Comparison of ENCODE assay signal across 9 cellular contexts in genomic region chr20:21571841-21572690, GRCh38. TPM values are rescaled to one million over a fixed set of nuclear protein-coding genes. Genes with fewer than 3 reads are reported as not detected.
DNase-seq lines count a peak whose midpoint lies in the region; ATAC-seq and TF ChIP-seq lines count a peak whose summit lies in the region.
"Had no signal": no experiment of that assay in that cellular context is flagged by ENCODE, and none has a peak within 500 bp of the region (broad histone marks: within the 10 kb centered on the region; RNA-seq: fewer than 3 reads in every experiment).

No MANE protein-coding gene starts in this region.

- CTCF ChIA-PET in activated CD4-positive, alpha-beta memory T cell treated with anti-CD3 and anti-CD28 coated beads for 36 hours (lab: Charles Lee): interaction anchor here (0.9 to 6.2 kb wide), 29 partner anchors 9 to 712 kb away, joined by 3 to 109 read pairs (median 7); partner anchors contain the start of gene KIZ

- DNase-seq in NCI-H2081 (lab: John Stamatoyannopoulos, UW): peak; percentile 14 to 25
- no peak for DNase-seq in NCI-H2081 treated with DMSO at 0.1 percent for 48 hours (lab: John Stamatoyannopoulos, UW)
- peak; percentile 5 for DNase-seq in HK-2 (ENCODE audit: unreplicated experiment)
- DNase-seq in activated CD4-positive, alpha-beta memory T cell treated with anti-CD3 and anti-CD28 coated beads for 36 hours: peak; percentile 27
- DNase-seq in inferior parietal cortex (ENCODE audit: extremely low spot score): peak; percentile 65
- DNase-seq in type B pancreatic cell (ENCODE audit: extremely low spot score, unreplicated experiment): no peak

- no peaks in the 10 kb centered on the region for H3K36me3 Mint-ChIP-seq in activated CD4-positive, alpha-beta memory T cell treated with anti-CD3 and anti-CD28 coated beads for 36 hours
- H3K36me3 Mint-ChIP-seq in type B pancreatic cell: no peaks in the 10 kb centered on the region

- intact Hi-C loops in activated CD4-positive, alpha-beta memory T cell treated with anti-CD3 and anti-CD28 coated beads for 36 hours (cut with micrococcal nuclease): loop anchor here (1.0 to 5.0 kb wide), 5 partner anchors 13 to 335 kb away; partner anchors contain the start of gene NKX2-2

- no peak overlapping the region for H3K4me3 Mint-ChIP-seq in activated CD4-positive, alpha-beta memory T cell treated with anti-CD3 and anti-CD28 coated beads for 36 hours
- H3K4me3 Mint-ChIP-seq in type B pancreatic cell: no peak overlapping the region

- H3K4me1 Mint-ChIP-seq in activated CD4-positive, alpha-beta memory T cell treated with anti-CD3 and anti-CD28 coated beads for 36 hours (ENCODE audit: low read depth): peaks cover 11% of the 10 kb centered on the region
- no peaks in the 10 kb centered on the region for H3K4me1 Mint-ChIP-seq in type B pancreatic cell (ENCODE audit: unreplicated experiment)

- POLR2A ChIA-PET in activated CD4-positive, alpha-beta memory T cell treated with anti-CD3 and anti-CD28 coated beads for 36 hours (lab: Charles Lee): interaction anchor here (1.8 kb wide), 1 partner anchor 15 kb away, joined by 6 read pairs; no protein-coding TSS in a partner anchor

- ATAC-seq in HG03108 (IDR thresholded peaks at IDR 0.05; ENCODE audit: unreplicated experiment) (no peak), GM18511 (IDR thresholded peaks at IDR 0.05; ENCODE audit: unreplicated experiment) (no peak)

- no peak overlapping the region for H3K27ac Mint-ChIP-seq in activated CD4-positive, alpha-beta memory T cell treated with anti-CD3 and anti-CD28 coated beads for 36 hours
- no peak overlapping the region for H3K27ac Mint-ChIP-seq in type B pancreatic cell

- no peaks in the 10 kb centered on the region for H3K9me3 Mint-ChIP-seq in activated CD4-positive, alpha-beta memory T cell treated with anti-CD3 and anti-CD28 coated beads for 36 hours
- no peaks in the 10 kb centered on the region for H3K9me3 Mint-ChIP-seq in type B pancreatic cell

- peaks cover 11% of the 10 kb centered on the region for H3K27me3 Mint-ChIP-seq in activated CD4-positive, alpha-beta memory T cell treated with anti-CD3 and anti-CD28 coated beads for 36 hours
- peaks cover 64% of the 10 kb centered on the region for H3K27me3 Mint-ChIP-seq in type B pancreatic cell

- peak; percentile 97 for TF ChIP-seq CTCF in type B pancreatic cell (conservative IDR thresholded peaks at IDR 0.05)

RNA-seq across cellular contexts. Expression of gene NKX2-2, which starts 58.2 kb away (rescaled TPM):
- total RNA-seq in activated CD4-positive, alpha-beta memory T cell treated with anti-CD3 and anti-CD28 coated beads for 36 hours: not detected
- total RNA-seq in type B pancreatic cell (ENCODE audit: low replicate concordance): 6.0 and 15.4 TPM in 2 replicates
- total RNA-seq: pulmonary artery endothelial cell had no signal

Comparison
In these comparisons a context has a peak if more than half of its experiments do, and no peak if none do; other contexts are left out.
1. DNase-seq: peak in NCI-H2081 (2 of 2), HK-2 (single experiment), activated CD4-positive, alpha-beta memory T cell treated with anti-CD3 and anti-CD28 coated beads for 36 hours (single experiment) and inferior parietal cortex (single experiment); none in NCI-H2081 treated with DMSO at 0.1 percent for 48 hours (single experiment) and type B pancreatic cell (single experiment).